In the genomic region with DNA sequence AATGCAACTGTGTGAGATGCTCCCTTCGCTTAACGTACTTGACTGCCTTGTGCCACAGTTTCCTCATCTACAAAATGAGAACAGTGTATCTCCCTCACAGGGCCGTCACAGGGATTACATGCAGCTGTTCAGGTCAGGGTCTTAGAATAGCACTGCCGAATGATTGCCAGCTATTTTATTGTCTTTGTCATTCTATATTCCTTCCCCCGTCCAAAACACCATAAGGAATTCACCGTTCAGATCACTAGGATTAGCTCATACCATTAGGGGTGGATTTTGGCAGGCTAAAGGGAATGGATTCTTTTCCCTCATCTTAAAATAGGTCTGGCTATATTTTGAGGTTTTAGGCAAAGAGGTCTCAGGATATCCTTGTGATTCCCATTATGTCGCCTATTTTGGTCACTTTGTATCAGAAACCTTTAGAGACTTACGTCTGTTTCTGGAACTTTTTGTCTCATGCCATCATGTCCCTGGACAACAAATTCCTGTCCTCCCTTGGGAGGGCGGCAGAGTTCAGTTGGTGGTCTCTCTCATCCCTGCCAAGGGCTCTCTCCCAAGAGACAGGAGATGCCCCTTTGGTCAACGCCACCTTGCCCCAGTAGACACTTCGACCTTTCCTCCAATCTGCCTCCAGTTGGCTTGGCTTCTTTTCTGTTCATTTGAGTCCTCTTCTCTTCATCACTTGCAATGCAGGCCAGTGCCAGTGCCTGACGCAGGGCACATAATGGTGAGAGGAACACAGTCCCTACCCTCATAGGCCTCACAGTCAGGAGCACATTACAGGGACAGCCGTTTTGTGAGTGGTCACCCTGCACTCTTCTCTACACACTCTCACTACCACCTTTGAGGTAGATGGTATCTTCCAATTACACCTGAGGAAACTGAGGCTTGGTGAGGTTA, we compare ENCODE assay signal across 1 cellular context.
TF ChIP-seq lines count a peak whose summit lies in the region.

No MANE protein-coding gene starts in this region.

TF ChIP-seq in HCT116, 20 proteins besides CTCF, POLR2A, EP300 and RAD21 (continued from another document):
- no peak for TF ChIP-seq FOSL1 (IDR thresholded peaks at IDR 0.05; ENCODE audit: low read depth)
- no peak for TF ChIP-seq SIN3A (IDR thresholded peaks at IDR 0.05; ENCODE audit: low read depth)
- TF ChIP-seq ELF1 (IDR thresholded peaks at IDR 0.05; ENCODE audit: borderline replicate concordance, low read depth): no peak
- no peak for TF ChIP-seq TCF7L2 (IDR thresholded peaks at IDR 0.05; ENCODE audit: borderline replicate concordance, extremely low read depth, insufficient read depth, insufficient read length)
- no peak for TF ChIP-seq EGR1 (IDR thresholded peaks at IDR 0.05; ENCODE audit: low read depth)
- TF ChIP-seq, protein P1, sequence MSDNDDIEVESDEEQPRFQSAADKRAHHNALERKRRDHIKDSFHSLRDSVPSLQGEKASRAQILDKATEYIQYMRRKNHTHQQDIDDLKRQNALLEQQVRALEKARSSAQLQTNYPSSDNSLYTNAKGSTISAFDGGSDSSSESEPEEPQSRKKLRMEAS (IDR thresholded peaks at IDR 0.05): no peak
- TF ChIP-seq, protein P2, sequence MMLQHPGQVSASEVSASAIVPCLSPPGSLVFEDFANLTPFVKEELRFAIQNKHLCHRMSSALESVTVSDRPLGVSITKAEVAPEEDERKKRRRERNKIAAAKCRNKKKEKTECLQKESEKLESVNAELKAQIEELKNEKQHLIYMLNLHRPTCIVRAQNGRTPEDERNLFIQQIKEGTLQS (IDR thresholded peaks at IDR 0.05): no peak
- TF ChIP-seq SRF (IDR thresholded peaks at IDR 0.05; ENCODE audit: low read depth): no peak
- TF ChIP-seq SP1 (IDR thresholded peaks at IDR 0.05; ENCODE audit: low read depth): no peak
- TF ChIP-seq, protein P3, sequence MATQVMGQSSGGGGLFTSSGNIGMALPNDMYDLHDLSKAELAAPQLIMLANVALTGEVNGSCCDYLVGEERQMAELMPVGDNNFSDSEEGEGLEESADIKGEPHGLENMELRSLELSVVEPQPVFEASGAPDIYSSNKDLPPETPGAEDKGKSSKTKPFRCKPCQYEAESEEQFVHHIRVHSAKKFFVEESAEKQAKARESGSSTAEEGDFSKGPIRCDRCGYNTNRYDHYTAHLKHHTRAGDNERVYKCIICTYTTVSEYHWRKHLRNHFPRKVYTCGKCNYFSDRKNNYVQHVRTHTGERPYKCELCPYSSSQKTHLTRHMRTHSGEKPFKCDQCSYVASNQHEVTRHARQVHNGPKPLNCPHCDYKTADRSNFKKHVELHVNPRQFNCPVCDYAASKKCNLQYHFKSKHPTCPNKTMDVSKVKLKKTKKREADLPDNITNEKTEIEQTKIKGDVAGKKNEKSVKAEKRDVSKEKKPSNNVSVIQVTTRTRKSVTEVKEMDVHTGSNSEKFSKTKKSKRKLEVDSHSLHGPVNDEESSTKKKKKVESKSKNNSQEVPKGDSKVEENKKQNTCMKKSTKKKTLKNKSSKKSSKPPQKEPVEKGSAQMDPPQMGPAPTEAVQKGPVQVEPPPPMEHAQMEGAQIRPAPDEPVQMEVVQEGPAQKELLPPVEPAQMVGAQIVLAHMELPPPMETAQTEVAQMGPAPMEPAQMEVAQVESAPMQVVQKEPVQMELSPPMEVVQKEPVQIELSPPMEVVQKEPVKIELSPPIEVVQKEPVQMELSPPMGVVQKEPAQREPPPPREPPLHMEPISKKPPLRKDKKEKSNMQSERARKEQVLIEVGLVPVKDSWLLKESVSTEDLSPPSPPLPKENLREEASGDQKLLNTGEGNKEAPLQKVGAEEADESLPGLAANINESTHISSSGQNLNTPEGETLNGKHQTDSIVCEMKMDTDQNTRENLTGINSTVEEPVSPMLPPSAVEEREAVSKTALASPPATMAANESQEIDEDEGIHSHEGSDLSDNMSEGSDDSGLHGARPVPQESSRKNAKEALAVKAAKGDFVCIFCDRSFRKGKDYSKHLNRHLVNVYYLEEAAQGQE (IDR thresholded peaks at IDR 0.05; ENCODE audit: low read depth): no peak
- TF ChIP-seq, protein P4, sequence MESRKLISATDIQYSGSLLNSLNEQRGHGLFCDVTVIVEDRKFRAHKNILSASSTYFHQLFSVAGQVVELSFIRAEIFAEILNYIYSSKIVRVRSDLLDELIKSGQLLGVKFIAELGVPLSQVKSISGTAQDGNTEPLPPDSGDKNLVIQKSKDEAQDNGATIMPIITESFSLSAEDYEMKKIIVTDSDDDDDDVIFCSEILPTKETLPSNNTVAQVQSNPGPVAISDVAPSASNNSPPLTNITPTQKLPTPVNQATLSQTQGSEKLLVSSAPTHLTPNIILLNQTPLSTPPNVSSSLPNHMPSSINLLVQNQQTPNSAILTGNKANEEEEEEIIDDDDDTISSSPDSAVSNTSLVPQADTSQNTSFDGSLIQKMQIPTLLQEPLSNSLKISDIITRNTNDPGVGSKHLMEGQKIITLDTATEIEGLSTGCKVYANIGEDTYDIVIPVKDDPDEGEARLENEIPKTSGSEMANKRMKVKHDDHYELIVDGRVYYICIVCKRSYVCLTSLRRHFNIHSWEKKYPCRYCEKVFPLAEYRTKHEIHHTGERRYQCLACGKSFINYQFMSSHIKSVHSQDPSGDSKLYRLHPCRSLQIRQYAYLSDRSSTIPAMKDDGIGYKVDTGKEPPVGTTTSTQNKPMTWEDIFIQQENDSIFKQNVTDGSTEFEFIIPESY (IDR thresholded peaks at IDR 0.05; ENCODE audit: extremely low read depth, insufficient replicate concordance, low read length): no peak
- no peak for TF ChIP-seq POLR2AphosphoS5 (IDR thresholded peaks at IDR 0.05; ENCODE audit: low read depth, low read length)
- TF ChIP-seq JUND (IDR thresholded peaks at IDR 0.05): no peak
- no peak for TF ChIP-seq ZNF274 (IDR thresholded peaks at IDR 0.05; ENCODE audit: low read depth, low read length)
